Comparison of ENCODE assay signal across 20 cellular contexts in genomic region chr4:19494958-19495357, GRCh38.
DNase-seq lines count a peak whose midpoint lies in the region; ATAC-seq and TF ChIP-seq lines count a peak whose summit lies in the region.
"Had no signal": no experiment of that assay in that cellular context is flagged by ENCODE, and none has a peak within 500 bp of the region (broad histone marks: within the 10 kb centered on the region; RNA-seq: fewer than 3 reads in every experiment).

No MANE protein-coding gene starts in this region.

- H3K36me3 ChIP-seq in ACC112 (ENCODE audit: insufficient read depth, low read length) (no peaks in the 10 kb centered on the region), GM23248 (ENCODE audit: low read depth) (no peaks in the 10 kb centered on the region)
- H3K36me3 ChIP-seq: BLaER1 had no signal

- TF ChIP-seq CTCF in astrocyte of the spinal cord (IDR thresholded peaks at IDR 0.05; ENCODE audit: low read depth, low read length) (no peak), fibroblast of mammary gland (conservative IDR thresholded peaks at IDR 0.05; ENCODE audit: control insufficient read depth, insufficient read depth, low read depth, low read length) (no peak)

- H3K27ac ChIP-seq in ACC112 (ENCODE audit: low read depth, low read length) (peak overlapping the region; percentile 26; the same call in 1 of the 2 replicates), GM23248 (no peak overlapping the region)
- H3K27ac ChIP-seq: BLaER1, KMS-11 had no signal

- H2AFZ ChIP-seq in ACC112 (ENCODE audit: low read length, unreplicated experiment) (no peak overlapping the region), GM23248 (no peak overlapping the region)
- H2AFZ ChIP-seq: GM23338 had no signal

- peak; percentile 58 for DNase-seq in GM23248
- peak; percentile 13 for DNase-seq in astrocyte of the spinal cord (ENCODE audit: low read depth, low spot score)
- peak; percentile 36 for DNase-seq in fibroblast of mammary gland (ENCODE audit: low read depth)
- no peak for DNase-seq in GM19240 (ENCODE audit: insufficient read length, low spot score)
- DNase-seq: CD8-positive, alpha-beta T cell; DMS79 treated with DMSO at 0.1 percent for 48 hours; GDM1; MV-4-11; NCI-H1694 treated with DMSO at 0.1 percent for 48 hours; NCI-H510A treated with DMSO at 0.1 percent for 48 hours; NCI-H82; OCI-M1; SHP77 treated with DMSO at 0.1 percent for 48 hours had no signal

- no peaks in the 10 kb centered on the region for H3K9me3 ChIP-seq in GM23248 (ENCODE audit: low read depth)
- H3K9me3 ChIP-seq: BLaER1 had no signal

- H3K79me2 ChIP-seq in ACC112 (ENCODE audit: control insufficient read depth, insufficient read depth, low read length, unreplicated experiment) (no peaks in the 10 kb centered on the region), GM23248 (ENCODE audit: insufficient read depth) (no peaks in the 10 kb centered on the region)

- no peak overlapping the region for H3K4me2 ChIP-seq in GM23248 (ENCODE audit: unreplicated experiment)
- H3K4me2 ChIP-seq: BLaER1, GM23338, KMS-11 had no signal

- H3F3A ChIP-seq in GM23248 (ENCODE audit: insufficient read depth): no peaks in the 10 kb centered on the region

- H3K4me1 ChIP-seq in ACC112 (ENCODE audit: control insufficient read depth, insufficient read depth, low read length, unreplicated experiment) (peaks cover 18% of the 10 kb centered on the region), GM23248 (ENCODE audit: insufficient read depth) (0 out of 2 replicates have a peak, but pooled peaks cover 9% of the 10 kb centered on the region)

- no peak overlapping the region for H3K9ac ChIP-seq in GM23248
- H3K9ac ChIP-seq: BLaER1, KMS-11 had no signal

- in situ Hi-C loops in GM23248 (cut with MboI) (no loop called here), astrocyte of the spinal cord (cut with HindIII; ENCODE audit: low sequenced_read_pairs) (no loop called here)

- H3K27me3 ChIP-seq in ACC112 (ENCODE audit: insufficient read depth, low read length) (no peaks in the 10 kb centered on the region), GM23248 (replicated peaks; ENCODE audit: insufficient read depth) (no peaks in the 10 kb centered on the region)
- H3K27me3 ChIP-seq: BLaER1 had no signal

- H3K9me2 ChIP-seq in GM23248 (ENCODE audit: insufficient read depth): no peaks in the 10 kb centered on the region

- H3K4me3 ChIP-seq in ACC112 (ENCODE audit: low read depth, low read length): no peak overlapping the region
- no peak overlapping the region for H3K4me3 ChIP-seq in GM23248
- no peak overlapping the region for H3K4me3 ChIP-seq in astrocyte of the spinal cord (ENCODE audit: low read depth, low read length)
- no peak overlapping the region for H3K4me3 ChIP-seq in fibroblast of mammary gland (ENCODE audit: control insufficient read depth, low read depth, low read length)
- H3K4me3 ChIP-seq: BLaER1, GM23338 had no signal

- ATAC-seq in HG03354 (IDR thresholded peaks at IDR 0.05; ENCODE audit: poor library complexity, severe bottlenecking, unreplicated experiment): no peak
- no peak for ATAC-seq in HG02678 (IDR thresholded peaks at IDR 0.05; ENCODE audit: unreplicated experiment)
- ATAC-seq: CD8-positive, alpha-beta T cell; GM23338; HCT116 had no signal

- no peaks in the 10 kb centered on the region for H4K20me1 ChIP-seq in GM23248 (ENCODE audit: insufficient read depth)
- H4K20me1 ChIP-seq: BLaER1 had no signal
